In the genomic region with DNA sequence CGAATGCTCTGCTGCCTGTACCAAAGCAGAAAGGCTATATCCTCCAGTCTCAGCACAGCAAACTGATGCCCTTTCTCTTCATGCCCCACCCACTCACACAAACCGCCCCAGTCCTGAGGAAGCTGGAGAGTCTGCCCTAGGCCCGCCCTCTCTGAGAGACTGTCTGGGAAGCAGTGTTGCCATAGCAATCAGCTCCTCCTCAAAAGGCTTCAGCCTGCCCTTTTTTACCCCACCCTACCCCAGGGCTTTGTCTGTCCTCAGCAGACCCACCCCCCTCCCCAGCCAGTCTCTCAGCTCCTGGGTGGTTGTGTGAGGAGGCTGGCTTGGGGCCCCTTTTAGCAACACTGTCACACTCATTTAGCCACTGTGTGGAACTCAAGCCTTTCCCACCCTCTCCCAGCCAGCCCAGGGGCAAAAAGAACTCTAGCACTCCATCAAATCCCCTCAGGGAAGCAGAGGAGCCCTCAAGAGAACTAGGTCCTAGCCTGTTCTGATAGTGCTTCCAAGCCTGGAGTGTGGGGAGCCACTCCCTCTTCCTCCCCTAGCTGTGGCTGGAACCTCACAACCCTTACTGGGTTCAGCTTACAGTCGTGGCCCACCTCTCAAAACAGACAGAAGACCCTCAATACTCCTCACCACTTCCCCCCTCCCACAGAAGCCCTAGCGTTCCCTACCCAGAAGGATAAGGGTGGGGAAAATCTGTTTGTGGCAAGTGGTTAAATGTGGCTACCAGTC, we compare ENCODE assay signal across 8 cellular contexts. TPM values are rescaled to one million over a fixed set of nuclear protein-coding genes. Genes with fewer than 3 reads are reported as not detected.
DNase-seq lines count a peak whose midpoint lies in the region; ATAC-seq and TF ChIP-seq lines count a peak whose summit lies in the region.

No MANE protein-coding gene starts in this region.

- H3K36me3 ChIP-seq in upper lobe of right lung = no peaks in the 10 kb centered on the region

- H3K9me3 ChIP-seq in upper lobe of right lung = no peaks in the 10 kb centered on the region

- no peaks in the 10 kb centered on the region for H3K9me3 Mint-ChIP-seq in activated naive CD4-positive, alpha-beta T cell treated with anti-CD3 and anti-CD28 coated beads, Interleukin-2, amount 50 U/mL, for 72 hours

- H3K27ac Mint-ChIP-seq in activated naive CD4-positive, alpha-beta T cell treated with anti-CD3 and anti-CD28 coated beads, Interleukin-2, amount 50 U/mL, for 72 hours = peak overlapping the region; percentile 80 to 92

- DNase-seq in DMS53 treated with DMSO at 0.1 percent for 48 hours (lab: John Stamatoyannopoulos, UW; ENCODE audit: unreplicated experiment) = peak; percentile 2
- DNase-seq in KBM-7 = peak; percentile 89
- DNase-seq in SIG-M5 (lab: John Stamatoyannopoulos, UW) = peak; percentile 35
- DNase-seq in activated naive CD4-positive, alpha-beta T cell treated with anti-CD3 and anti-CD28 coated beads, Interleukin-2, amount 50 U/mL, for 72 hours (ENCODE audit: low spot score in 2 of 2) = peak in 1 of 2 donors; percentile 57
- peak in 41 of 42 donors; percentile 42 to 93 (median 75) for DNase-seq in head of caudate nucleus
- peak; percentile 53 for DNase-seq in occipital lobe (lab: John Stamatoyannopoulos, UW)
- peak; percentile 87 for DNase-seq in upper lobe of right lung

- TF ChIP-seq CTCF in upper lobe of right lung (IDR thresholded peaks at IDR 0.05) = no peak

- peak overlapping the region; percentile 71 for H3K4me3 ChIP-seq in upper lobe of right lung

- H3K4me1 ChIP-seq in upper lobe of right lung = peaks cover 57% of the 10 kb centered on the region

- ATAC-seq in activated naive CD4-positive, alpha-beta T cell treated with anti-CD3 and anti-CD28 coated beads, Interleukin-2, amount 50 U/mL, for 72 hours = peak; percentile 13 to 18
- ATAC-seq in upper lobe of right lung = peak; percentile 22
- no peak for ATAC-seq in GM21390 (IDR thresholded peaks at IDR 0.05; ENCODE audit: unreplicated experiment)

- in situ Hi-C loops in KBM-7 (cut with MboI; ENCODE audit: low pct_unique_long_range_greater_than_20kb, low sequenced_read_pairs) = loop anchor here (25.0 kb wide), 1 partner anchor 348 kb away; no protein-coding TSS in a partner anchor

- no peaks in the 10 kb centered on the region for H3K27me3 ChIP-seq in upper lobe of right lung

- peaks cover 0 to 5% of the 10 kb centered on the region in 2 donors for H3K36me3 Mint-ChIP-seq in activated naive CD4-positive, alpha-beta T cell treated with anti-CD3 and anti-CD28 coated beads, Interleukin-2, amount 50 U/mL, for 72 hours

- intact Hi-C loops in head of caudate nucleus (cut with DNase I) = loop anchor here (5.0 kb wide), 1 partner anchor 48 kb away; the partner anchor contains the start of gene UNC13B
- intact Hi-C loops in upper lobe of right lung (cut with DNase I) = no loop called here

- H3K27ac ChIP-seq in upper lobe of right lung = peak overlapping the region; percentile 89

RNA-seq across cellular contexts. Expression of gene ATOSB, which starts 1.4 kb away (rescaled TPM):
- 10 to 100 TPM in 1 of 2 donors, 1 to 10 TPM in 1; 6.9 to 19.9 TPM for total RNA-seq in activated naive CD4-positive, alpha-beta T cell treated with anti-CD3 and anti-CD28 coated beads, Interleukin-2, amount 50 U/mL, for 72 hours
- total RNA-seq in occipital lobe (11.4 TPM), upper lobe of right lung (20.3 TPM)

RNA-seq across cellular contexts. Expression of gene STOML2, which starts 11.3 kb away (rescaled TPM):
- 100 to 1,000 TPM; 151 to 216 TPM for total RNA-seq in activated naive CD4-positive, alpha-beta T cell treated with anti-CD3 and anti-CD28 coated beads, Interleukin-2, amount 50 U/mL, for 72 hours
- 48.7 TPM for total RNA-seq in occipital lobe
- total RNA-seq in upper lobe of right lung = 59.4 TPM

RNA-seq across cellular contexts. Expression of gene PIGO, which starts 17.9 kb away (rescaled TPM):
- total RNA-seq in activated naive CD4-positive, alpha-beta T cell treated with anti-CD3 and anti-CD28 coated beads, Interleukin-2, amount 50 U/mL, for 72 hours = 10 to 100 TPM; 13.0 to 20.3 TPM
- total RNA-seq in occipital lobe = 9.4 TPM
- total RNA-seq in upper lobe of right lung = 25.2 TPM

RNA-seq across cellular contexts. Expression of gene FANCG, which starts 34.5 kb away (rescaled TPM):
- total RNA-seq in activated naive CD4-positive, alpha-beta T cell treated with anti-CD3 and anti-CD28 coated beads, Interleukin-2, amount 50 U/mL, for 72 hours = 100 to 1,000 TPM; 114 to 194 TPM
- total RNA-seq in occipital lobe = 31.7 TPM
- 9.4 TPM for total RNA-seq in upper lobe of right lung

RNA-seq across cellular contexts. Expression of gene VCP, which starts 41.9 kb away (rescaled TPM):
- total RNA-seq in activated naive CD4-positive, alpha-beta T cell treated with anti-CD3 and anti-CD28 coated beads, Interleukin-2, amount 50 U/mL, for 72 hours = 100 to 1,000 TPM; 208 to 305 TPM
- 171 TPM for total RNA-seq in occipital lobe
- 185 TPM for total RNA-seq in upper lobe of right lung
